1 cellular context compared by ENCODE assay signal in genomic region chr3:186700267-186700666, GRCh38.
TF ChIP-seq lines count a peak whose summit lies in the region.

No MANE protein-coding gene starts in this region.

TF ChIP-seq in K562, 482 proteins besides CTCF, POLR2A, EP300 and RAD21 (continued from another document and continues in another):
- TF ChIP-seq HBP1 (CRISPR knock-in tag; IDR thresholded peaks at IDR 0.05) (no peak), BHLHE40 (IDR thresholded peaks at IDR 0.05; ENCODE audit: low read length) (no peak), SIX5 (IDR thresholded peaks at IDR 0.05; ENCODE audit: borderline replicate concordance in 1 of 2, insufficient read depth in 1 of 2, low read depth in 1 of 2, low read length in 2 of 2) (no peak), KDM2B (CRISPR knock-in tag; IDR thresholded peaks at IDR 0.05) (no peak), IRF2 (CRISPR knock-in tag; IDR thresholded peaks at IDR 0.05) (no peak), ZNF232 (CRISPR knock-in tag; IDR thresholded peaks at IDR 0.05) (no peak), CREB1 (IDR thresholded peaks at IDR 0.05) (no peak), CREB1 (CRISPR knock-in tag; IDR thresholded peaks at IDR 0.05) (no peak), TEAD1 (CRISPR knock-in tag; IDR thresholded peaks at IDR 0.05) (no peak), E4F1 (CRISPR knock-in tag; IDR thresholded peaks at IDR 0.05; ENCODE audit: borderline replicate concordance) (no peak), PKNOX1 (IDR thresholded peaks at IDR 0.05) (peak; percentile 32; the same call in 1 of the 2 replicates), LARP7 (IDR thresholded peaks at IDR 0.05) (no peak), ZNF274 (IDR thresholded peaks at IDR 0.05; ENCODE audit: borderline replicate concordance, low read depth, low read length) (no peak), ZNF592 (IDR thresholded peaks at IDR 0.05) (0 out of 2 replicates have a peak, but pooled peaks have one; percentile 35), E2F5 (CRISPR knock-in tag; IDR thresholded peaks at IDR 0.05) (no peak), KDM1A (IDR thresholded peaks at IDR 0.05) (peak; percentile 100), KLF16 (IDR thresholded peaks at IDR 0.05) (peak; percentile 67; the same call in 1 of the 2 replicates), ASH1L (IDR thresholded peaks at IDR 0.05; ENCODE audit: borderline replicate concordance, low read depth, partially characterized antibody) (no peak), CXXC5 (CRISPR knock-in tag; IDR thresholded peaks at IDR 0.05) (peak; percentile 49), BCL6 (CRISPR knock-in tag; IDR thresholded peaks at IDR 0.05) (no peak), E2F8 (IDR thresholded peaks at IDR 0.05; ENCODE audit: low read depth, partially characterized antibody) (no peak), ATF6 (CRISPR knock-in tag; IDR thresholded peaks at IDR 0.05) (no peak), MYBL2 (IDR thresholded peaks at IDR 0.05; ENCODE audit: low read depth) (no peak), MYBL2 (CRISPR knock-in tag; IDR thresholded peaks at IDR 0.05; ENCODE audit: borderline replicate concordance) (no peak), CBX3 (IDR thresholded peaks at IDR 0.05; ENCODE audit: borderline replicate concordance in 1 of 2, low read length in 2 of 2) (no peak), CEBPG (CRISPR knock-in tag; IDR thresholded peaks at IDR 0.05) (no peak), CEBPG (tag; conservative IDR thresholded peaks at IDR 0.05 in 1 of 2, IDR thresholded peaks at IDR 0.05 in 1 of 2) (no peak), SMARCB1 (IDR thresholded peaks at IDR 0.05; ENCODE audit: insufficient read length, low read depth) (no peak), PHF8 (IDR thresholded peaks at IDR 0.05; ENCODE audit: borderline replicate concordance, low read length) (no peak), CC2D1A (IDR thresholded peaks at IDR 0.05) (peak; percentile 65; the same call in 1 of the 2 replicates), CREB3L1 (IDR thresholded peaks at IDR 0.05; ENCODE audit: borderline replicate concordance, low read depth) (no peak), SETDB1 (IDR thresholded peaks at IDR 0.05; ENCODE audit: low read length) (no peak), HMBOX1 (IDR thresholded peaks at IDR 0.05) (no peak), ARHGAP35 (IDR thresholded peaks at IDR 0.05; ENCODE audit: partially characterized antibody) (no peak), MTA2 (IDR thresholded peaks at IDR 0.05; ENCODE audit: low read depth) (peak; percentile 74), ZNF77 (CRISPR knock-in tag; IDR thresholded peaks at IDR 0.05) (no peak), ZNF133 (CRISPR knock-in tag; IDR thresholded peaks at IDR 0.05) (no peak), ZNF551 (CRISPR knock-in tag; IDR thresholded peaks at IDR 0.05) (no peak), SP2 (IDR thresholded peaks at IDR 0.05; ENCODE audit: extremely low read depth, low read depth, low read length, poor library complexity, severe bottlenecking) (no peak), ZNF24 (IDR thresholded peaks at IDR 0.05) (no peak), ZFP1 (CRISPR knock-in tag; IDR thresholded peaks at IDR 0.05) (no peak), RHOXF2B (CRISPR knock-in tag; conservative IDR thresholded peaks at IDR 0.05) (no peak), ZNF212 (CRISPR knock-in tag; IDR thresholded peaks at IDR 0.05) (no peak), ZBTB43 (CRISPR knock-in tag; IDR thresholded peaks at IDR 0.05) (no peak), MAZ (CRISPR knock-in tag; conservative IDR thresholded peaks at IDR 0.05 in 1 of 2, IDR thresholded peaks at IDR 0.05 in 1 of 2) (0 out of 4 replicates have a peak, but pooled peaks of 1 of the 2 experiments have one; percentile 15), POLR2B (IDR thresholded peaks at IDR 0.05; ENCODE audit: low read depth, partially characterized antibody) (no peak), RBM34 (IDR thresholded peaks at IDR 0.05; ENCODE audit: borderline replicate concordance, insufficient read depth, low read length) (no peak)
